ENCODE assay signal across 1 cellular context in the genomic region with DNA sequence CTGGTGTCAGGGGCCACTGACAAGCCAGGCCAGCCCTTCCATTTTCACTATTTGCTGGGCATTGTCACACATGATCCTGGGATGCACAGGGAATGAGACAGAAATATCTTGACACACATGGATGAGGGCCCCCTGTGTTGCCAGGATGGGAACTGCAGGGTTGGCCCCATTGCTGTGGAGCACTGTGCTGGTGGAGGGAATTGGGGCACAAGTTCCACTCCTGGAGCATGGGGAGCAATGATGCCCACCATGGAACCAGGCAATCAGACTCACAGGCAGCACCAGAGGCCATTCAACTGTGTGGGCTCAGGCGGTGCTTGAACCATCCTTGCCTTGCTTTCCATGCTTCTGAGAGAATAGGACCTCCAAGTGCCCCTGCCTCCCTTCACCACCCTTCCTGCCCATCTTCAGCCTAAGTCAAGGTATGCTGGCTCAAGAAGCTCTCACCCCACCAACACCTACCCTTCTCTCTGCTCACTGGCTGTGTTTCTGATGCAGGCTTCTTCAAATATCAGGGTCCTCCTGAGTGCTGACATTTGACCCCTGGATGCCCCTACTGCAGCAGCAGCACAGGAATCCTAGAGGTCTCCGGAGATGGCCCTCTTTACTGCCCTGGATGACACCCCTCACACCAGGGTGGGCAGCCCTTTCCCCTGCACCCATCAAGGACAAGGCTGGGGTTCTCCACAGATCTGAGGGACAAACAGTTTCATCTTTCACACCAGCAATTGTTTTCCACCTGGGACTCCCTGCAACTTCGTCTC.
TF ChIP-seq lines count a peak whose summit lies in the region.

No MANE protein-coding gene starts in this region.

TF ChIP-seq in WTC11, 78 proteins besides CTCF, POLR2A, EP300 and RAD21:
- TF ChIP-seq RELA (CRISPR knock-in tag; IDR thresholded peaks at IDR 0.05; ENCODE audit: borderline replicate concordance): no peak
- TF ChIP-seq ZNF219 (CRISPR knock-in tag; IDR thresholded peaks at IDR 0.05; ENCODE audit: borderline replicate concordance): no peak
- TF ChIP-seq NFATC4 (CRISPR knock-in tag; IDR thresholded peaks at IDR 0.05): no peak
- TF ChIP-seq, protein P1, sequence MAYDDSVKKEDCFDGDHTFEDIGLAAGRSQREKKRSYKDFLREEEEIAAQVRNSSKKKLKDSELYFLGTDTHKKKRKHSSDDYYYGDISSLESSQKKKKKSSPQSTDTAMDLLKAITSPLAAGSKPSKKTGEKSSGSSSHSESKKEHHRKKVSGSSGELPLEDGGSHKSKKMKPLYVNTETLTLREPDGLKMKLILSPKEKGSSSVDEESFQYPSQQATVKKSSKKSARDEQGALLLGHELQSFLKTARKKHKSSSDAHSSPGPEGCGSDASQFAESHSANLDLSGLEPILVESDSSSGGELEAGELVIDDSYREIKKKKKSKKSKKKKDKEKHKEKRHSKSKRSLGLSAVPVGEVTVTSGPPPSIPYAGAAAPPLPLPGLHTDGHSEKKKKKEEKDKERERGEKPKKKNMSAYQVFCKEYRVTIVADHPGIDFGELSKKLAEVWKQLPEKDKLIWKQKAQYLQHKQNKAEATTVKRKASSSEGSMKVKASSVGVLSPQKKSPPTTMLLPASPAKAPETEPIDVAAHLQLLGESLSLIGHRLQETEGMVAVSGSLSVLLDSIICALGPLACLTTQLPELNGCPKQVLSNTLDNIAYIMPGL (CRISPR knock-in tag; IDR thresholded peaks at IDR 0.05): no peak
- no peak for TF ChIP-seq NFYB (CRISPR knock-in tag; conservative IDR thresholded peaks at IDR 0.05; ENCODE audit: low read depth)
- TF ChIP-seq SOX15 (CRISPR knock-in tag; IDR thresholded peaks at IDR 0.05): no peak
- TF ChIP-seq MYBL2 (CRISPR knock-in tag; IDR thresholded peaks at IDR 0.05): no peak
- no peak for TF ChIP-seq GABPB1 (CRISPR knock-in tag; IDR thresholded peaks at IDR 0.05)
- TF ChIP-seq FOXP1 (CRISPR knock-in tag; IDR thresholded peaks at IDR 0.05; ENCODE audit: borderline replicate concordance): no peak
- TF ChIP-seq, protein P2, sequence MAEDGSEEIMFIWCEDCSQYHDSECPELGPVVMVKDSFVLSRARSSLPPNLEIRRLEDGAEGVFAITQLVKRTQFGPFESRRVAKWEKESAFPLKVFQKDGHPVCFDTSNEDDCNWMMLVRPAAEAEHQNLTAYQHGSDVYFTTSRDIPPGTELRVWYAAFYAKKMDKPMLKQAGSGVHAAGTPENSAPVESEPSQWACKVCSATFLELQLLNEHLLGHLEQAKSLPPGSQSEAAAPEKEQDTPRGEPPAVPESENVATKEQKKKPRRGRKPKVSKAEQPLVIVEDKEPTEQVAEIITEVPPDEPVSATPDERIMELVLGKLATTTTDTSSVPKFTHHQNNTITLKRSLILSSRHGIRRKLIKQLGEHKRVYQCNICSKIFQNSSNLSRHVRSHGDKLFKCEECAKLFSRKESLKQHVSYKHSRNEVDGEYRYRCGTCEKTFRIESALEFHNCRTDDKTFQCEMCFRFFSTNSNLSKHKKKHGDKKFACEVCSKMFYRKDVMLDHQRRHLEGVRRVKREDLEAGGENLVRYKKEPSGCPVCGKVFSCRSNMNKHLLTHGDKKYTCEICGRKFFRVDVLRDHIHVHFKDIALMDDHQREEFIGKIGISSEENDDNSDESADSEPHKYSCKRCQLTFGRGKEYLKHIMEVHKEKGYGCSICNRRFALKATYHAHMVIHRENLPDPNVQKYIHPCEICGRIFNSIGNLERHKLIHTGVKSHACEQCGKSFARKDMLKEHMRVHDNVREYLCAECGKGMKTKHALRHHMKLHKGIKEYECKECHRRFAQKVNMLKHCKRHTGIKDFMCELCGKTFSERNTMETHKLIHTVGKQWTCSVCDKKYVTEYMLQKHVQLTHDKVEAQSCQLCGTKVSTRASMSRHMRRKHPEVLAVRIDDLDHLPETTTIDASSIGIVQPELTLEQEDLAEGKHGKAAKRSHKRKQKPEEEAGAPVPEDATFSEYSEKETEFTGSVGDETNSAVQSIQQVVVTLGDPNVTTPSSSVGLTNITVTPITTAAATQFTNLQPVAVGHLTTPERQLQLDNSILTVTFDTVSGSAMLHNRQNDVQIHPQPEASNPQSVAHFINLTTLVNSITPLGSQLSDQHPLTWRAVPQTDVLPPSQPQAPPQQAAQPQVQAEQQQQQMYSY (CRISPR knock-in tag; IDR thresholded peaks at IDR 0.05): no peak
- TF ChIP-seq ZNF263 (CRISPR knock-in tag; IDR thresholded peaks at IDR 0.05; ENCODE audit: low read depth): no peak
- no peak for TF ChIP-seq ZNF423 (CRISPR knock-in tag; IDR thresholded peaks at IDR 0.05)
